ENCODE assay signal across 8 cellular contexts in the genomic region with DNA sequence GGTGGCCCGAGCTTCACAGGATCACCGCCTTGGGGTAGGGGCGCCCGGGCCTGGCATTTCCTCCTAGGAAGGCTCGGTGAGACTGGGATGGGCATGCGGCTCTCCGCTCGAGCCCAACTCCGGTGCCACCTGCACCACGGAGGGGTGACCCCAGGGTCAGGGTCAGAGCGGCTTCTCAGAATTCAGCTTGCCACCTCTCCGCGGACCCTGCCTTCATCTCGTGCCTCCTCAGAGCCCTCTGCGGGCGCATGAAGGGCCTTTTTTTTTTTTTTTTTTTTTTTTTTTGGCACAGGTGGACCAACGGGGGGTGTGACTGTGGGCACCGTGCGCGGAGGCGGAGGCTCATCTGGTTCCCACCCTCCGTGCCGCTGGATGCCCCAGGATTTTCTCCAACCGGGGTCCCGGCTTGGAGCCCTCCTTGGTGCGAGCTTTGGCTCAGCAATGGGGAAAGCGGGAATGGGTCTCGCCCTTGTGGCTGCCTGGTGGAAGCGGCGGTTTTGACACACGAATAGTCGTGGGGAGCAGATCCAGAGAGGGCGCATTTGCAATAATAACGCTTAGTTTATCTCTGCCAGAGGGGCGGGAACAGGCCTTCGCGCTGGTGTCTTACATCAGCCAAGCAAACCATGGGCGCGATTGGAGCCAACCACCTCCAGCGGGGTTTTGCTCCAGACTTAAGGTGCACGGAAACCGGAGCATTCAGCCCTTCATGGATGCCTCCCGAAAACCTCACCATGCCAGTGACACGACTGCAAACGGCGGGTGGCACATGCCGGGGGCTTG. TPM values are rescaled to one million over a fixed set of nuclear protein-coding genes. Genes with fewer than 3 reads are reported as not detected.
DNase-seq lines count a peak whose midpoint lies in the region; ATAC-seq and TF ChIP-seq lines count a peak whose summit lies in the region.

No MANE protein-coding gene starts in this region.

- no peaks in the 10 kb centered on the region for H3K4me1 ChIP-seq in foreskin keratinocyte
- H3K4me1 ChIP-seq in neuronal stem cell (ENCODE audit: control insufficient read depth in 2 of 2, insufficient read depth in 1 of 2, low read depth in 1 of 2, low read length in 2 of 2), result peaks cover 12 to 20% of the 10 kb centered on the region in 2 donors
- H3K4me1 ChIP-seq in Karpas-422 (ENCODE audit: low read length), result peaks cover 9% of the 10 kb centered on the region

- H3K9me3 ChIP-seq in neuronal stem cell (replicated peaks in 1 of 2; ENCODE audit: control insufficient read depth in 2 of 2, insufficient read depth in 1 of 2, low read depth in 1 of 2, low read length in 2 of 2) (peaks cover 6 to 10% of the 10 kb centered on the region in 2 donors), Karpas-422 (ENCODE audit: low read length) (no peaks in the 10 kb centered on the region)

- ATAC-seq in foreskin keratinocyte, result peak; percentile 37

- no peak overlapping the region for H4K8ac ChIP-seq in neuronal stem cell (ENCODE audit: low read depth, low read length)

- H2AFZ ChIP-seq in neuronal stem cell (ENCODE audit: low read length) (no peak overlapping the region), Karpas-422 (ENCODE audit: low read length) (no peak overlapping the region)

- H3K4me3 ChIP-seq in LNCaP clone FGC (ENCODE audit: low read depth, low read length), result peak overlapping the region; percentile 95
- peak overlapping the region; percentile 79 to 93 for H3K4me3 ChIP-seq in neuronal stem cell (ENCODE audit: low read length in 2 of 2)
- no peak overlapping the region for H3K4me3 ChIP-seq in Karpas-422 (ENCODE audit: low read length)

- peak overlapping the region; percentile 97 for H2AK5ac ChIP-seq in neuronal stem cell (ENCODE audit: low read depth, low read length)

- H3K9ac ChIP-seq in neuronal stem cell (ENCODE audit: low read depth, low read length, poor library complexity) (peak overlapping the region; percentile 86), Karpas-422 (ENCODE audit: low read length) (no peak overlapping the region)

- H2BK120ac ChIP-seq in neuronal stem cell (ENCODE audit: low read depth, low read length), result peak overlapping the region; percentile 35

- no peaks in the 10 kb centered on the region for H3K79me2 ChIP-seq in Karpas-422 (ENCODE audit: low read length)

- DNase-seq in DMS 273 treated with DMSO at 0.1 percent for 48 hours (lab: John Stamatoyannopoulos, UW) (peak; percentile 82), LNCaP clone FGC (ENCODE audit: low read depth) (no peak), UCSD-AML1 (lab: John Stamatoyannopoulos, UW; ENCODE audit: unreplicated experiment) (peak; percentile 55), foreskin keratinocyte (peak; percentile 62 to 76), neuronal stem cell (ENCODE audit: low spot score) (no peak), Karpas-422 (no peak), NCI-H187 treated with DMSO at 0.1 percent for 48 hours (lab: John Stamatoyannopoulos, UW) (no peak), T1000 (lab: John Stamatoyannopoulos, UW) (no peak)

- no CpG with 5 or more reads among the region's 47 CpGs for WGBS in neuronal stem cell (ENCODE audit: extremely low coverage in 2 of 2, insufficient read length in 2 of 2, insufficient replicate concordance in 1 of 2), 2 donors

- no peak overlapping the region for H4K91ac ChIP-seq in neuronal stem cell (ENCODE audit: low read depth, low read length, poor library complexity)

- peak overlapping the region; percentile 99 for H3K18ac ChIP-seq in neuronal stem cell (ENCODE audit: low read length)

- H3K23ac ChIP-seq in neuronal stem cell (ENCODE audit: low read depth, low read length, poor library complexity), result peak overlapping the region; percentile 98

- peak overlapping the region; percentile 89 for H3K14ac ChIP-seq in neuronal stem cell (ENCODE audit: low read length)

- H2BK5ac ChIP-seq in neuronal stem cell (ENCODE audit: low read length), result peak overlapping the region; percentile 97

- peak overlapping the region; percentile 53 for H3K4ac ChIP-seq in neuronal stem cell (ENCODE audit: low read length)

- no peaks in the 10 kb centered on the region for H3K27me3 ChIP-seq in foreskin keratinocyte
- peaks cover 0 to 34% (median 9%) of the 10 kb centered on the region in 3 experiments for H3K27me3 ChIP-seq in neuronal stem cell (ENCODE audit: control insufficient read depth in 3 of 3, insufficient read depth in 3 of 3, low read depth in 1 of 3, low read length in 3 of 3)
- no peaks in the 10 kb centered on the region for H3K27me3 ChIP-seq in Karpas-422 (ENCODE audit: low read length)

- H3K4me2 ChIP-seq in neuronal stem cell (ENCODE audit: insufficient read depth, low read length, poor library complexity, severe bottlenecking) (peak overlapping the region; percentile 99), Karpas-422 (ENCODE audit: low read depth, low read length, poor library complexity, severe bottlenecking) (no peak overlapping the region)

- H3K27ac ChIP-seq in foreskin keratinocyte (peak overlapping the region; percentile 96), neuronal stem cell (replicated peaks; ENCODE audit: low read length) (no peak overlapping the region), Karpas-422 (ENCODE audit: low read length) (no peak overlapping the region)

- no peaks in the 10 kb centered on the region for H3K9me2 ChIP-seq in Karpas-422 (replicated peaks; ENCODE audit: insufficient read depth, low read length)

- H2BK15ac ChIP-seq in neuronal stem cell (ENCODE audit: low read length), result peak overlapping the region; percentile 98

- peak overlapping the region; percentile 84 for H2BK12ac ChIP-seq in neuronal stem cell (ENCODE audit: low read length)

- TF ChIP-seq CTCF in LNCaP clone FGC (IDR thresholded peaks at IDR 0.05; ENCODE audit: control insufficient read depth, extremely low read depth, insufficient read depth) (peak; percentile 29), foreskin keratinocyte (conservative IDR thresholded peaks at IDR 0.05) (peak; percentile 45)

- H3K36me3 ChIP-seq in neuronal stem cell (replicated peaks in 1 of 2; ENCODE audit: control insufficient read depth in 2 of 2, insufficient read depth in 2 of 2, low read length in 2 of 2) (peaks cover 2 to 14% of the 10 kb centered on the region in 2 donors), Karpas-422 (ENCODE audit: insufficient read depth, low read length) (no peaks in the 10 kb centered on the region)

- no peaks in the 10 kb centered on the region for H4K20me1 ChIP-seq in Karpas-422 (ENCODE audit: insufficient read depth, low read depth, low read length)

- H3K79me1 ChIP-seq in neuronal stem cell (ENCODE audit: low read depth, low read length), result peaks cover 26% of the 10 kb centered on the region

RNA-seq across cellular contexts. Expression of gene TNRC18, which starts 5.0 kb away (rescaled TPM):
- 59.7 and 61.9 TPM in 2 replicates for total RNA-seq in foreskin keratinocyte
- polyA plus RNA-seq in foreskin keratinocyte, result 15.0 and 19.3 TPM in 2 replicates
- polyA plus RNA-seq in neuronal stem cell (2013, experiment 1 of 2), result 33.6 TPM
- polyA plus RNA-seq in neuronal stem cell (2013, experiment 2 of 2), result 37.1 TPM
- 10.2 and 21.4 TPM in 2 replicates for total RNA-seq in Karpas-422 (2014; rRNA removed; shearing (Covaris generic); ENCODE audit: low replicate concordance)

Comparison
In these comparisons a context has a peak if more than half of its experiments do, and no peak if none do; other contexts are left out.
1. DNase-seq: peak in DMS 273 treated with DMSO at 0.1 percent for 48 hours (single experiment), UCSD-AML1 (single experiment) and foreskin keratinocyte (2 of 2); none in LNCaP clone FGC (single experiment), neuronal stem cell (single experiment), Karpas-422 (single experiment), NCI-H187 treated with DMSO at 0.1 percent for 48 hours (single experiment) and T1000 (single experiment).